Comparison of ENCODE assay signal across 8 cellular contexts in the genomic region with DNA sequence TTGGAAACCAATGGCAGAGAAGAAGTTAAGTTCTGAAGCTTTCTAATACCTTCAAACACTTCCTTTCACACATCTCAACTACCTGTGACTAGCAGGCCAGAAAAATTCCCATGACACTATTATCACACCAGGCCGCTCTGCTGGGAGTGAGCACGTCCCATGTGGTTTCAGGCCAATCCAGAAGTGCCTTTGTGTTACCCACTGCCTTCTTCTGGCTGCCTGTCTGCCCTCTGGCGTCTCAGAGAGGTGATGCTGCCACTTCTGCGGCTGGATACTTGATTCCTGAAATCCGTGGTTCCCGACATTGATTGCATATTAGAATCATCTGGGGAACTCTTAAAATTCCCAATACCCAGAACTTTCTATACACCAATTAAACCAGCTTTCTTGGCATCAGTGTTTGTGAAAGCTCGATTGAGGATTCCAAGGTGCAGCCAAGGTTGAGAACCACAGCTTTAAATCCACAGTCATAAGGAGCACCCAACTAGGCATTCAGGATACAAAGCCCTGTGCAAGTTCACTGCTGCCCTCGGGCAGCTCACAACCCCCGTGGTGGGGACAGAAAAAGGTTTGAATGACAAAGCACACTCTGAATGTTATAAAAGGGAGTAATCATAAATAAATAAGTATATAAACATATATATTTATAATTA.
A peak's percentile ranks its signal among the peaks of the same experiment; 100 is the strongest.
DNase-seq lines count a peak whose midpoint lies in the region; ATAC-seq and TF ChIP-seq lines count a peak whose summit lies in the region.

No MANE protein-coding gene starts in this region.

- no peaks in the 10 kb centered on the region for H3K27me3 ChIP-seq in brain microvascular endothelial cell (replicated peaks)

- DNase-seq in AG04449 (ENCODE audit: low read depth, low spot score), result no peak
- peak; percentile 75 for DNase-seq in M059J (ENCODE audit: low read depth)
- DNase-seq in brain microvascular endothelial cell, result peak; percentile 49
- peak; percentile 45 to 50 for DNase-seq in left colon
- DNase-seq in T-helper 17 cell, result no peak
- DNase-seq in natural killer cell treated with Interleukin-12 subunit alpha and Interleukin-12 subunit beta and Interleukin-15 and Interleukin-18, amount 100 ng/mL, for 72 hours (ENCODE audit: low spot score), result no peak
- DNase-seq in NOMO-1 treated with DMSO at 0.1 percent for 48 hours (lab: John Stamatoyannopoulos, UW; ENCODE audit: unreplicated experiment), result no peak
- no peak for DNase-seq in OCI-LY7 (ENCODE audit: low spot score)

- H3K27ac Mint-ChIP-seq in T-helper 17 cell, result no peak overlapping the region
- H3K27ac Mint-ChIP-seq in natural killer cell treated with Interleukin-12 subunit alpha and Interleukin-12 subunit beta and Interleukin-15 and Interleukin-18, amount 100 ng/mL, for 72 hours, result no peak overlapping the region

- peaks cover 22% of the 10 kb centered on the region for H3K27me3 Mint-ChIP-seq in T-helper 17 cell
- peaks cover 3 to 9% of the 10 kb centered on the region in 2 donors for H3K27me3 Mint-ChIP-seq in natural killer cell treated with Interleukin-12 subunit alpha and Interleukin-12 subunit beta and Interleukin-15 and Interleukin-18, amount 100 ng/mL, for 72 hours

- H3K36me3 ChIP-seq in brain microvascular endothelial cell (replicated peaks) (no peaks in the 10 kb centered on the region), OCI-LY7 (ENCODE audit: insufficient read depth, low read length) (no peaks in the 10 kb centered on the region)

- no peak overlapping the region for H3K4me2 ChIP-seq in OCI-LY7 (ENCODE audit: low read length)

- no peaks in the 10 kb centered on the region for H3K9me3 ChIP-seq in T-helper 17 cell (ENCODE audit: control insufficient read depth, low read length, poor library complexity, severe bottlenecking)
- H3K9me3 ChIP-seq in OCI-LY7 (ENCODE audit: low read length), result no peaks in the 10 kb centered on the region

- no peaks in the 10 kb centered on the region for H4K20me1 ChIP-seq in OCI-LY7 (ENCODE audit: insufficient read depth, low read length)

- no peaks in the 10 kb centered on the region for H3K9me2 ChIP-seq in OCI-LY7 (ENCODE audit: insufficient read depth, low read length)

- ATAC-seq in left colon (peak; percentile 95), T-helper 17 cell (no peak)
- ATAC-seq in natural killer cell treated with Interleukin-12 subunit alpha and Interleukin-12 subunit beta and Interleukin-15 and Interleukin-18, amount 100 ng/mL, for 72 hours, result no peak

- H3K36me3 Mint-ChIP-seq in T-helper 17 cell (ENCODE audit: low read depth), result peaks cover 2% of the 10 kb centered on the region
- no peaks in the 10 kb centered on the region for H3K36me3 Mint-ChIP-seq in natural killer cell treated with Interleukin-12 subunit alpha and Interleukin-12 subunit beta and Interleukin-15 and Interleukin-18, amount 100 ng/mL, for 72 hours

- in situ Hi-C loops in brain microvascular endothelial cell (cut with HindIII; ENCODE audit: low pct_ligation_motif_present, low sequenced_read_pairs), result no loop called here

- no peak overlapping the region for H2AFZ ChIP-seq in OCI-LY7 (ENCODE audit: low read length)

- no peaks in the 10 kb centered on the region for H3K4me1 Mint-ChIP-seq in T-helper 17 cell
- H3K4me1 Mint-ChIP-seq in natural killer cell treated with Interleukin-12 subunit alpha and Interleukin-12 subunit beta and Interleukin-15 and Interleukin-18, amount 100 ng/mL, for 72 hours (ENCODE audit: low read depth in 2 of 2), result no peaks in the 10 kb centered on the region

- CTCF ChIA-PET in AG04449 (lab: Yijun Ruan, JAX) (interaction anchor here (0.7 to 4.5 kb wide), 21 partner anchors 8 to 636 kb away, joined by 3 to 28 read pairs (median 4); no protein-coding TSS in a partner anchor), OCI-LY7 (lab: Charles Lee; ENCODE audit: unreplicated experiment) (no interaction called here)

- H3K4me3 Mint-ChIP-seq in T-helper 17 cell, result no peak overlapping the region
- H3K4me3 Mint-ChIP-seq in natural killer cell treated with Interleukin-12 subunit alpha and Interleukin-12 subunit beta and Interleukin-15 and Interleukin-18, amount 100 ng/mL, for 72 hours, result no peak overlapping the region

- intact Hi-C loops in left colon (cut with DNase I, micrococcal nuclease) (no loop called here), OCI-LY7 (cut with micrococcal nuclease; ENCODE audit: unreplicated experiment) (no loop called here)

- H3K9me3 Mint-ChIP-seq in natural killer cell treated with Interleukin-12 subunit alpha and Interleukin-12 subunit beta and Interleukin-15 and Interleukin-18, amount 100 ng/mL, for 72 hours, result no peaks in the 10 kb centered on the region

- no TSS peak for BruUV-seq in OCI-LY7 (replicated peaks; lab: Mats Ljungman, UMichigan)

- H3K27ac ChIP-seq in brain microvascular endothelial cell (no peak overlapping the region), OCI-LY7 (ENCODE audit: low read depth, low read length, poor library complexity, severe bottlenecking) (no peak overlapping the region)

- no peaks in the 10 kb centered on the region for H3K79me2 ChIP-seq in OCI-LY7 (ENCODE audit: insufficient read depth, low read depth, low read length)

- peak; percentile 68 for TF ChIP-seq CTCF in AG04449 (IDR thresholded peaks at IDR 0.05; ENCODE audit: insufficient read depth, low read length, missing control alignments)
- peak; percentile 84 for TF ChIP-seq CTCF in brain microvascular endothelial cell (IDR thresholded peaks at IDR 0.05; ENCODE audit: low read depth, low read length, missing control alignments)
- TF ChIP-seq CTCF in OCI-LY7 (conservative IDR thresholded peaks at IDR 0.05; ENCODE audit: low read length), result no peak

- H3K4me3 ChIP-seq in AG04449 (ENCODE audit: low read depth, low read length), result no peak overlapping the region
- H3K4me3 ChIP-seq in brain microvascular endothelial cell (ENCODE audit: low read depth, low read length), result no peak overlapping the region
- no peak overlapping the region for H3K4me3 ChIP-seq in OCI-LY7 (ENCODE audit: low read depth, low read length, poor library complexity, severe bottlenecking)

- POLR2A ChIA-PET in AG04449 (lab: Yijun Ruan, JAX) (no interaction called here), OCI-LY7 (lab: Charles Lee) (no interaction called here)

- H3K4me1 ChIP-seq in OCI-LY7 (ENCODE audit: insufficient read depth, low read length, poor library complexity, severe bottlenecking), result no peaks in the 10 kb centered on the region

Comparison
In these comparisons a context has a peak if more than half of its experiments do, and no peak if none do; other contexts are left out.
1. DNase-seq: peak in M059J (single experiment), brain microvascular endothelial cell (single experiment) and left colon (2 of 2); none in AG04449 (single experiment), T-helper 17 cell (0 of 3), natural killer cell treated with Interleukin-12 subunit alpha and Interleukin-12 subunit beta and Interleukin-15 and Interleukin-18, amount 100 ng/mL, for 72 hours (single experiment), NOMO-1 treated with DMSO at 0.1 percent for 48 hours (single experiment) and OCI-LY7 (single experiment).